In the genomic region with DNA sequence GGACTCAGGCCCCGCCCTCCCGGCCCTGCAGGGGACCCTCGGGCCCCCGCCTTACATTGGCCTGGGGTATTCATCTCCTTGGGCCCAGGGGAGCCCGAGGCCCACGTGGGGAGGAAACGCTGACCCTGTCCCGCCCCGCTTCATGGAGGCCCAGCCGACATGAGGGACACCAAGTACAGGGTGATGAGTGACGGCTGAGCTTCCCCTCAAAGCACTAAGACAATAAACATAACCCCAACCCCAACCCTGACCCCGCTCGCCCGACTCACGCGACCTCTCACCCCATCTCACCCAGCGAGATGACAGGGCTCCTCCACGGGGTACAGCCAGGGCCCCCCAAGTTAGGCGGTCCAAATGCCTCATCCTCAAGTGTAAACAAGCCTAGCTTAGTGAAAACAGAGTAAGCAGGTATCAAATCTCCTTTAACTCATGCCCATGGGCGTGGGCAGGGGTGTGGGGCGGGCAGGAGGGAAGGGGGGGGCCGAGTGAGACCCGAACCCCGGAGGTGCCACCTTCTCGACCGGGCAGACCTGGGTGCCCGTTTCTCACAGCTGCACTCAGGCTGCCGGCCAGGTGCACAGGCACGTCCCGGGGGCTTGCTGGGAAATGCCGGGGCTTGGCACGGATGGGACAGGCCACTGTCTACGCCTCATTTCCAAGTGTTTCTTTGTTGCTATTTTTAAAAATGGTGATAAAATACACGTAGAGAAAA, we compare ENCODE assay signal across 1 cellular context.
TF ChIP-seq lines count a peak whose summit lies in the region.

No MANE protein-coding gene starts in this region.

TF ChIP-seq in HepG2, 621 proteins besides CTCF, POLR2A, EP300 and RAD21 (continues in another document):
- TF ChIP-seq GTF2F1 (IDR thresholded peaks at IDR 0.05; ENCODE audit: low read length) (no peak), ZSCAN22 (CRISPR knock-in tag; IDR thresholded peaks at IDR 0.05) (no peak), FOXJ3 (CRISPR knock-in tag; IDR thresholded peaks at IDR 0.05; ENCODE audit: borderline replicate concordance) (0 out of 2 replicates have a peak, but pooled peaks have one; percentile 27), ZNF20 (CRISPR knock-in tag; IDR thresholded peaks at IDR 0.05) (no peak), FOXA1 (IDR thresholded peaks at IDR 0.05) (no peak), FOXA1 (CRISPR knock-in tag; IDR thresholded peaks at IDR 0.05) (peak; percentile 31; the same call in 1 of the 2 replicates), PITX1 (CRISPR knock-in tag; IDR thresholded peaks at IDR 0.05) (no peak), SSRP1 (CRISPR knock-in tag; IDR thresholded peaks at IDR 0.05) (0 out of 2 replicates have a peak, but pooled peaks have one; percentile 40), BRD4 (CRISPR knock-in tag; IDR thresholded peaks at IDR 0.05) (peak; percentile 43; the same call in 1 of the 2 replicates), MED1 (CRISPR knock-in tag; IDR thresholded peaks at IDR 0.05) (peak; percentile 14; the same call in 1 of the 2 replicates), MYC (CRISPR knock-in tag; IDR thresholded peaks at IDR 0.05; ENCODE audit: borderline replicate concordance) (peak; percentile 53; the same call in 1 of the 2 replicates), TBL1XR1 (IDR thresholded peaks at IDR 0.05; ENCODE audit: borderline replicate concordance, low read length, partially characterized antibody) (no peak), PAF1 (CRISPR knock-in tag; IDR thresholded peaks at IDR 0.05) (no peak), PHF21A (CRISPR knock-in tag; IDR thresholded peaks at IDR 0.05) (0 out of 2 replicates have a peak, but pooled peaks have one; percentile 17), ZNF138 (CRISPR knock-in tag; IDR thresholded peaks at IDR 0.05; ENCODE audit: low read depth) (0 out of 2 replicates have a peak, but pooled peaks have one; percentile 24), SOX13 (IDR thresholded peaks at IDR 0.05) (peak; percentile 19; the same call in 1 of the 2 replicates), SOX13 (CRISPR knock-in tag; conservative IDR thresholded peaks at IDR 0.05 in 1 of 2, IDR thresholded peaks at IDR 0.05 in 1 of 2) (no peak; a peak in 1 of 4 replicates), AKAP8 (CRISPR knock-in tag; IDR thresholded peaks at IDR 0.05) (no peak), ZBTB7B (CRISPR knock-in tag; IDR thresholded peaks at IDR 0.05) (0 out of 2 replicates have a peak, but pooled peaks have one; percentile 9), ZFYVE20 (CRISPR knock-in tag; IDR thresholded peaks at IDR 0.05; ENCODE audit: borderline replicate concordance, low read depth) (no peak), TBX3 (IDR thresholded peaks at IDR 0.05; ENCODE audit: borderline replicate concordance) (no peak), POLR2AphosphoS5 (IDR thresholded peaks at IDR 0.05; ENCODE audit: low read depth, low read length) (peak; percentile 3; the same call in 1 of the 2 replicates), ZKSCAN5 (CRISPR knock-in tag; IDR thresholded peaks at IDR 0.05) (no peak), SUZ12 (IDR thresholded peaks at IDR 0.05; ENCODE audit: low read depth, low read length) (no peak), ZNF558 (CRISPR knock-in tag; IDR thresholded peaks at IDR 0.05; ENCODE audit: borderline replicate concordance) (peak; percentile 54; the same call in 1 of the 2 replicates), NR2F2 (IDR thresholded peaks at IDR 0.05; ENCODE audit: borderline replicate concordance, low read depth) (0 out of 2 replicates have a peak, but pooled peaks have one; percentile 62), HNRNPL (IDR thresholded peaks at IDR 0.05; ENCODE audit: low read depth, low read length) (peak; percentile 85), GFI1 (CRISPR knock-in tag; IDR thresholded peaks at IDR 0.05; ENCODE audit: borderline replicate concordance) (no peak), NR2F6 (IDR thresholded peaks at IDR 0.05) (peak; percentile 78), NR2F6 (CRISPR knock-in tag; IDR thresholded peaks at IDR 0.05) (peak; percentile 68)
- TF ChIP-seq, protein P1, sequence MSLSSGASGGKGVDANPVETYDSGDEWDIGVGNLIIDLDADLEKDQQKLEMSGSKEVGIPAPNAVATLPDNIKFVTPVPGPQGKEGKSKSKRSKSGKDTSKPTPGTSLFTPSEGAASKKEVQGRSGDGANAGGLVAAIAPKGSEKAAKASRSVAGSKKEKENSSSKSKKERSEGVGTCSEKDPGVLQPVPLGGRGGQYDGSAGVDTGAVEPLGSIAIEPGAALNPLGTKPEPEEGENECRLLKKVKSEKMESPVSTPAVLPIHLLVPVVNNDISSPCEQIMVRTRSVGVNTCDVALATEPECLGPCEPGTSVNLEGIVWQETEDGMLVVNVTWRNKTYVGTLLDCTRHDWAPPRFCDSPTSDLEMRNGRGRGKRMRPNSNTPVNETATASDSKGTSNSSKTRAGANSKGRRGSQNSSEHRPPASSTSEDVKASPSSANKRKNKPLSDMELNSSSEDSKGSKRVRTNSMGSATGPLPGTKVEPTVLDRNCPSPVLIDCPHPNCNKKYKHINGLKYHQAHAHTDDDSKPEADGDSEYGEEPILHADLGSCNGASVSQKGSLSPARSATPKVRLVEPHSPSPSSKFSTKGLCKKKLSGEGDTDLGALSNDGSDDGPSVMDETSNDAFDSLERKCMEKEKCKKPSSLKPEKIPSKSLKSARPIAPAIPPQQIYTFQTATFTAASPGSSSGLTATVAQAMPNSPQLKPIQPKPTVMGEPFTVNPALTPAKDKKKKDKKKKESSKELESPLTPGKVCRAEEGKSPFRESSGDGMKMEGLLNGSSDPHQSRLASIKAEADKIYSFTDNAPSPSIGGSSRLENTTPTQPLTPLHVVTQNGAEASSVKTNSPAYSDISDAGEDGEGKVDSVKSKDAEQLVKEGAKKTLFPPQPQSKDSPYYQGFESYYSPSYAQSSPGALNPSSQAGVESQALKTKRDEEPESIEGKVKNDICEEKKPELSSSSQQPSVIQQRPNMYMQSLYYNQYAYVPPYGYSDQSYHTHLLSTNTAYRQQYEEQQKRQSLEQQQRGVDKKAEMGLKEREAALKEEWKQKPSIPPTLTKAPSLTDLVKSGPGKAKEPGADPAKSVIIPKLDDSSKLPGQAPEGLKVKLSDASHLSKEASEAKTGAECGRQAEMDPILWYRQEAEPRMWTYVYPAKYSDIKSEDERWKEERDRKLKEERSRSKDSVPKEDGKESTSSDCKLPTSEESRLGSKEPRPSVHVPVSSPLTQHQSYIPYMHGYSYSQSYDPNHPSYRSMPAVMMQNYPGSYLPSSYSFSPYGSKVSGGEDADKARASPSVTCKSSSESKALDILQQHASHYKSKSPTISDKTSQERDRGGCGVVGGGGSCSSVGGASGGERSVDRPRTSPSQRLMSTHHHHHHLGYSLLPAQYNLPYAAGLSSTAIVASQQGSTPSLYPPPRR (CRISPR knock-in tag; IDR thresholded peaks at IDR 0.05; ENCODE audit: borderline replicate concordance) = peak; percentile 49; the same call in 1 of the 2 replicates
- TF ChIP-seq, protein P2, sequence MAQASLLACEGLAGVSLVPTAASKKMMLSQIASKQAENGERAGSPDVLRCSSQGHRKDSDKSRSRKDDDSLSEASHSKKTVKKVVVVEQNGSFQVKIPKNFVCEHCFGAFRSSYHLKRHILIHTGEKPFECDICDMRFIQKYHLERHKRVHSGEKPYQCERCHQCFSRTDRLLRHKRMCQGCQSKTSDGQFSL (CRISPR knock-in tag; IDR thresholded peaks at IDR 0.05) = no peak
- TF ChIP-seq, protein P3, sequence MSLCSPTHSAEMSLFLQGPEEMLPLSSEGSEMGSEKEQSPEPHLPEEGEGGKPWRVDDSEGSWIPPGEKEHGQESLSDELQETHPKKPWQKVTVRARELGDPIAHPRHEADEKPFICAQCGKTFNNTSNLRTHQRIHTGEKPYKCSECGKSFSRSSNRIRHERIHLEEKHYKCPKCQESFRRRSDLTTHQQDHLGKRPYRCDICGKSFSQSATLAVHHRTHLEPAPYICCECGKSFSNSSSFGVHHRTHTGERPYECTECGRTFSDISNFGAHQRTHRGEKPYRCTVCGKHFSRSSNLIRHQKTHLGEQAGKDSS (CRISPR knock-in tag; IDR thresholded peaks at IDR 0.05; ENCODE audit: borderline replicate concordance, low read depth) = 0 out of 2 replicates have a peak, but pooled peaks have one; percentile 25
- TF ChIP-seq, protein P4, sequence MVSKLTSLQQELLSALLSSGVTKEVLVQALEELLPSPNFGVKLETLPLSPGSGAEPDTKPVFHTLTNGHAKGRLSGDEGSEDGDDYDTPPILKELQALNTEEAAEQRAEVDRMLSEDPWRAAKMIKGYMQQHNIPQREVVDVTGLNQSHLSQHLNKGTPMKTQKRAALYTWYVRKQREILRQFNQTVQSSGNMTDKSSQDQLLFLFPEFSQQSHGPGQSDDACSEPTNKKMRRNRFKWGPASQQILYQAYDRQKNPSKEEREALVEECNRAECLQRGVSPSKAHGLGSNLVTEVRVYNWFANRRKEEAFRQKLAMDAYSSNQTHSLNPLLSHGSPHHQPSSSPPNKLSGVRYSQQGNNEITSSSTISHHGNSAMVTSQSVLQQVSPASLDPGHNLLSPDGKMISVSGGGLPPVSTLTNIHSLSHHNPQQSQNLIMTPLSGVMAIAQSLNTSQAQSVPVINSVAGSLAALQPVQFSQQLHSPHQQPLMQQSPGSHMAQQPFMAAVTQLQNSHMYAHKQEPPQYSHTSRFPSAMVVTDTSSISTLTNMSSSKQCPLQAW (CRISPR knock-in tag; IDR thresholded peaks at IDR 0.05) = peak; percentile 48; the same call in 1 of the 2 replicates
- TF ChIP-seq, protein P5, sequence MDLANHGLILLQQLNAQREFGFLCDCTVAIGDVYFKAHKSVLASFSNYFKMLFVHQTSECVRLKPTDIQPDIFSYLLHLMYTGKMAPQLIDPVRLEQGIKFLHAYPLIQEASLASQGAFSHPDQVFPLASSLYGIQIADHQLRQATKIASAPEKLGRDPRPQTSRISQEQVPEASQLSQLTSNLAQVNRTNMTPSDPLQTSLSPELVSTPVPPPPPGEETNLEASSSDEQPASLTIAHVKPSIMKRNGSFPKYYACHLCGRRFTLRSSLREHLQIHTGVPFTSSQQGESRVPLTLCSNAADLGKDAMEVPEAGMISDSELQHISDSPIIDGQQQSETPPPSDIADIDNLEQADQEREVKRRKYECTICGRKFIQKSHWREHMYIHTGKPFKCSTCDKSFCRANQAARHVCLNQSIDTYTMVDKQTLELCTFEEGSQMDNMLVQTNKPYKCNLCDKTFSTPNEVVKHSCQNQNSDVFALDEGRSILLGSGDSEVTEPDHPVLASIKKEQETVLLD (CRISPR knock-in tag; IDR thresholded peaks at IDR 0.05; ENCODE audit: low read depth) = peak; percentile 40; the same call in 1 of the 2 replicates
- TF ChIP-seq, protein P6, sequence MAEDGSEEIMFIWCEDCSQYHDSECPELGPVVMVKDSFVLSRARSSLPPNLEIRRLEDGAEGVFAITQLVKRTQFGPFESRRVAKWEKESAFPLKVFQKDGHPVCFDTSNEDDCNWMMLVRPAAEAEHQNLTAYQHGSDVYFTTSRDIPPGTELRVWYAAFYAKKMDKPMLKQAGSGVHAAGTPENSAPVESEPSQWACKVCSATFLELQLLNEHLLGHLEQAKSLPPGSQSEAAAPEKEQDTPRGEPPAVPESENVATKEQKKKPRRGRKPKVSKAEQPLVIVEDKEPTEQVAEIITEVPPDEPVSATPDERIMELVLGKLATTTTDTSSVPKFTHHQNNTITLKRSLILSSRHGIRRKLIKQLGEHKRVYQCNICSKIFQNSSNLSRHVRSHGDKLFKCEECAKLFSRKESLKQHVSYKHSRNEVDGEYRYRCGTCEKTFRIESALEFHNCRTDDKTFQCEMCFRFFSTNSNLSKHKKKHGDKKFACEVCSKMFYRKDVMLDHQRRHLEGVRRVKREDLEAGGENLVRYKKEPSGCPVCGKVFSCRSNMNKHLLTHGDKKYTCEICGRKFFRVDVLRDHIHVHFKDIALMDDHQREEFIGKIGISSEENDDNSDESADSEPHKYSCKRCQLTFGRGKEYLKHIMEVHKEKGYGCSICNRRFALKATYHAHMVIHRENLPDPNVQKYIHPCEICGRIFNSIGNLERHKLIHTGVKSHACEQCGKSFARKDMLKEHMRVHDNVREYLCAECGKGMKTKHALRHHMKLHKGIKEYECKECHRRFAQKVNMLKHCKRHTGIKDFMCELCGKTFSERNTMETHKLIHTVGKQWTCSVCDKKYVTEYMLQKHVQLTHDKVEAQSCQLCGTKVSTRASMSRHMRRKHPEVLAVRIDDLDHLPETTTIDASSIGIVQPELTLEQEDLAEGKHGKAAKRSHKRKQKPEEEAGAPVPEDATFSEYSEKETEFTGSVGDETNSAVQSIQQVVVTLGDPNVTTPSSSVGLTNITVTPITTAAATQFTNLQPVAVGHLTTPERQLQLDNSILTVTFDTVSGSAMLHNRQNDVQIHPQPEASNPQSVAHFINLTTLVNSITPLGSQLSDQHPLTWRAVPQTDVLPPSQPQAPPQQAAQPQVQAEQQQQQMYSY (CRISPR knock-in tag; IDR thresholded peaks at IDR 0.05) = no peak
- TF ChIP-seq, protein P7, sequence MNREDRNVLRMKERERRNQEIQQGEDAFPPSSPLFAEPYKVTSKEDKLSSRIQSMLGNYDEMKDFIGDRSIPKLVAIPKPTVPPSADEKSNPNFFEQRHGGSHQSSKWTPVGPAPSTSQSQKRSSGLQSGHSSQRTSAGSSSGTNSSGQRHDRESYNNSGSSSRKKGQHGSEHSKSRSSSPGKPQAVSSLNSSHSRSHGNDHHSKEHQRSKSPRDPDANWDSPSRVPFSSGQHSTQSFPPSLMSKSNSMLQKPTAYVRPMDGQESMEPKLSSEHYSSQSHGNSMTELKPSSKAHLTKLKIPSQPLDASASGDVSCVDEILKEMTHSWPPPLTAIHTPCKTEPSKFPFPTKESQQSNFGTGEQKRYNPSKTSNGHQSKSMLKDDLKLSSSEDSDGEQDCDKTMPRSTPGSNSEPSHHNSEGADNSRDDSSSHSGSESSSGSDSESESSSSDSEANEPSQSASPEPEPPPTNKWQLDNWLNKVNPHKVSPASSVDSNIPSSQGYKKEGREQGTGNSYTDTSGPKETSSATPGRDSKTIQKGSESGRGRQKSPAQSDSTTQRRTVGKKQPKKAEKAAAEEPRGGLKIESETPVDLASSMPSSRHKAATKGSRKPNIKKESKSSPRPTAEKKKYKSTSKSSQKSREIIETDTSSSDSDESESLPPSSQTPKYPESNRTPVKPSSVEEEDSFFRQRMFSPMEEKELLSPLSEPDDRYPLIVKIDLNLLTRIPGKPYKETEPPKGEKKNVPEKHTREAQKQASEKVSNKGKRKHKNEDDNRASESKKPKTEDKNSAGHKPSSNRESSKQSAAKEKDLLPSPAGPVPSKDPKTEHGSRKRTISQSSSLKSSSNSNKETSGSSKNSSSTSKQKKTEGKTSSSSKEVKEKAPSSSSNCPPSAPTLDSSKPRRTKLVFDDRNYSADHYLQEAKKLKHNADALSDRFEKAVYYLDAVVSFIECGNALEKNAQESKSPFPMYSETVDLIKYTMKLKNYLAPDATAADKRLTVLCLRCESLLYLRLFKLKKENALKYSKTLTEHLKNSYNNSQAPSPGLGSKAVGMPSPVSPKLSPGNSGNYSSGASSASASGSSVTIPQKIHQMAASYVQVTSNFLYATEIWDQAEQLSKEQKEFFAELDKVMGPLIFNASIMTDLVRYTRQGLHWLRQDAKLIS (CRISPR knock-in tag; IDR thresholded peaks at IDR 0.05) = no peak
- TF ChIP-seq, protein P8, sequence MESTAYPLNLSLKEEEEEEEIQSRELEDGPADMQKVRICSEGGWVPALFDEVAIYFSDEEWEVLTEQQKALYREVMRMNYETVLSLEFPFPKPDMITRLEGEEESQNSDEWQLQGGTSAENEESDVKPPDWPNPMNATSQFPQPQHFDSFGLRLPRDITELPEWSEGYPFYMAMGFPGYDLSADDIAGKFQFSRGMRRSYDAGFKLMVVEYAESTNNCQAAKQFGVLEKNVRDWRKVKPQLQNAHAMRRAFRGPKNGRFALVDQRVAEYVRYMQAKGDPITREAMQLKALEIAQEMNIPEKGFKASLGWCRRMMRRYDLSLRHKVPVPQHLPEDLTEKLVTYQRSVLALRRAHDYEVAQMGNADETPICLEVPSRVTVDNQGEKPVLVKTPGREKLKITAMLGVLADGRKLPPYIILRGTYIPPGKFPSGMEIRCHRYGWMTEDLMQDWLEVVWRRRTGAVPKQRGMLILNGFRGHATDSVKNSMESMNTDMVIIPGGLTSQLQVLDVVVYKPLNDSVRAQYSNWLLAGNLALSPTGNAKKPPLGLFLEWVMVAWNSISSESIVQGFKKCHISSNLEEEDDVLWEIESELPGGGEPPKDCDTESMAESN (CRISPR knock-in tag; conservative IDR thresholded peaks at IDR 0.05) = no peak
